Comparison of ENCODE assay signal across 9 cellular contexts in the genomic region with DNA sequence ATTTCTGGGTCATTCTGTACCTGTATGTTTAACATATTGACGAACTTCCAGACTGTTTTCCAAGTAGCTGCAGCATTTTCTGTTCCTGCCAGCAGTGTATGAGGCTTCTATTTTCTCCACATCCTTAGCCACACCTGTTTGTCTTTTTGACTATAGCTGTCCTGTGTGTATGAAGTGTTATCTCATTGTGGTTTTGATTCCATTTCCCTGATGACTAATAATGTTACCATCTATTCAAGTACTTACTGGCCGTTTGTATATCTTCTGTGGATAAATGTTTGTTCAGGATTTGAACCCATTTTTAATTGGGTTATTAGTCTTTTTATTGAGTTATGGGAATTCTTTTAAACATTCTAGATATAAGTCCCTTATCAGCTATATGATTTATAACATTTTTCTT.
DNase-seq lines count a peak whose midpoint lies in the region; ATAC-seq and TF ChIP-seq lines count a peak whose summit lies in the region.
"Had no signal": no experiment of that assay in that cellular context is flagged by ENCODE, and none has a peak within 500 bp of the region (broad histone marks: within the 10 kb centered on the region; RNA-seq: fewer than 3 reads in every experiment).

No MANE protein-coding gene starts in this region.

- no peak for TF ChIP-seq CTCF in ascending aorta (IDR thresholded peaks at IDR 0.05)

- DNase-seq in HT1080 (ENCODE audit: low read depth) (peak; percentile 87), ascending aorta (ENCODE audit: low spot score in 2 of 2) (no peak), renal cortical epithelial cell (ENCODE audit: low read depth) (peak; percentile 75), cortex of kidney (lab: John Stamatoyannopoulos, UW) (no peak), DMS 273 (lab: John Stamatoyannopoulos, UW; ENCODE audit: unreplicated experiment) (no peak)
- DNase-seq: caudate nucleus, nucleus accumbens had no signal

- H3K36me3 ChIP-seq in ascending aorta, result no peaks in the 10 kb centered on the region

- intact Hi-C loops in ascending aorta (cut with DNase I), result no loop called here

- no peaks in the 10 kb centered on the region for H3K27me3 ChIP-seq in ascending aorta

- H3K4me1 ChIP-seq in ascending aorta, result peaks cover 0 to 24% of the 10 kb centered on the region in 2 donors

- no peaks in the 10 kb centered on the region for H3K9me3 ChIP-seq in ascending aorta

- no peak overlapping the region for H3K4me3 ChIP-seq in ascending aorta

- ATAC-seq in GM19351 (IDR thresholded peaks at IDR 0.05; ENCODE audit: unreplicated experiment) (peak; percentile 72), GM21529 (IDR thresholded peaks at IDR 0.05; ENCODE audit: unreplicated experiment) (no peak)

- peak overlapping the region; percentile 67 to 80 for H3K27ac ChIP-seq in ascending aorta

Comparison
In these comparisons a context has a peak if more than half of its experiments do, and no peak if none do; other contexts are left out.
1. DNase-seq: peak in HT1080 (single experiment) and renal cortical epithelial cell (single experiment); none in ascending aorta (0 of 2), cortex of kidney (single experiment) and DMS 273 (single experiment).